Comparison of ENCODE assay signal across 8 cellular contexts in genomic region chr17:45432405-45433113, GRCh38. TPM values are rescaled to one million over a fixed set of nuclear protein-coding genes. Genes with fewer than 3 reads are reported as not detected.
A peak's percentile ranks its signal among the peaks of the same experiment; 100 is the strongest.
DNase-seq lines count a peak whose midpoint lies in the region; ATAC-seq and TF ChIP-seq lines count a peak whose summit lies in the region.

Gene ARHGAP27 (minus strand): TSS chr17:45432870. CDS start chr17:45430279, 2,591 bp downstream.

- H3K36me3 ChIP-seq in IMR-90 (ENCODE audit: control insufficient read depth, insufficient read depth, low read length) (peaks cover 16% of the 10 kb centered on the region), cardiac muscle cell (no peaks in the 10 kb centered on the region)

- H2BK20ac ChIP-seq in IMR-90 (ENCODE audit: low read depth, low read length), result no peak within 1 kb of the TSS

- H3K18ac ChIP-seq in IMR-90 (ENCODE audit: low read depth, low read length), result no peak within 1 kb of the TSS

- H3K4me2 ChIP-seq in IMR-90 (ENCODE audit: low read depth, low read length), result peak within 1 kb of the TSS; percentile 97

- dilution Hi-C loops in IMR-90 (cut with HindIII; ENCODE audit: low sequenced_read_pairs, unreplicated experiment), result no loop called here

- no peak within 1 kb of the TSS for H2BK15ac ChIP-seq in IMR-90 (ENCODE audit: low read depth, low read length)

- TF ChIP-seq CTCF in CD14-positive monocyte (IDR thresholded peaks at IDR 0.05) (no peak), IMR-90 (conservative IDR thresholded peaks at IDR 0.05; ENCODE audit: low read depth, low read length) (no peak), cardiac muscle cell (IDR thresholded peaks at IDR 0.05; ENCODE audit: low read depth, low read length) (no peak)

- peaks cover 0 to 1% (median 0%) of the 10 kb centered on the region in 3 donors for H3K27me3 Mint-ChIP-seq in CD14-positive monocyte (ENCODE audit: low read depth in 3 of 3)
- no peaks in the 10 kb centered on the region for H3K27me3 Mint-ChIP-seq in activated CD8-positive, alpha-beta memory T cell treated with anti-CD3 and anti-CD28 coated beads, Interleukin-2, amount 10 ng/mL, durations not matched to agents 7 days and 5 days

- no peak within 1 kb of the TSS for H3K27ac ChIP-seq in IMR-90 (ENCODE audit: insufficient read depth, low read length)
- no peak within 1 kb of the TSS for H3K27ac ChIP-seq in cardiac muscle cell

- H3K4me3 ChIP-seq in IMR-90 (ENCODE audit: insufficient read depth, low read depth, low read length) (peak within 1 kb of the TSS; percentile 47), cardiac muscle cell (peak within 1 kb of the TSS; percentile 42)

- POLR2A ChIA-PET in IMR-90 (lab: Charles Lee; ENCODE audit: unreplicated experiment), result no interaction called here

- H3K4me1 ChIP-seq in IMR-90 (ENCODE audit: control insufficient read depth, insufficient read depth, low read length) (peaks cover 6% of the 10 kb centered on the region; the same call in 1 of the 2 replicates), cardiac muscle cell (ENCODE audit: low read depth) (no peaks in the 10 kb centered on the region)

- H3K14ac ChIP-seq in IMR-90 (replicated peaks; ENCODE audit: low read depth, low read length), result no peak within 1 kb of the TSS

- no peak within 1 kb of the TSS for H2AK9ac ChIP-seq in IMR-90 (replicated peaks; ENCODE audit: low read depth, low read length, poor library complexity)

- H3K9me3 Mint-ChIP-seq in CD14-positive monocyte, result no peaks in the 10 kb centered on the region
- no peaks in the 10 kb centered on the region for H3K9me3 Mint-ChIP-seq in activated CD8-positive, alpha-beta memory T cell treated with anti-CD3 and anti-CD28 coated beads, Interleukin-2, amount 10 ng/mL, durations not matched to agents 7 days and 5 days (ENCODE audit: low read depth)

- BruUV-seq in IMR-90 (replicated peaks; lab: Mats Ljungman, UMichigan), result no TSS peak

- H3K4ac ChIP-seq in IMR-90 (ENCODE audit: low read depth, low read length), result no peak within 1 kb of the TSS

- no peak within 1 kb of the TSS for H3K56ac ChIP-seq in IMR-90 (ENCODE audit: extremely low read depth, insufficient read depth, low read length)

- no peak within 1 kb of the TSS for H2BK5ac ChIP-seq in IMR-90 (ENCODE audit: low read depth, low read length, poor library complexity, severe bottlenecking)

- in situ Hi-C loops in IMR-90 (cut with MboI; ENCODE audit: low sequenced_read_pairs), result no loop called here

- intact Hi-C loops in CD14-positive monocyte (cut with micrococcal nuclease) (no loop called here), IMR-90 (cut with micrococcal nuclease) (no loop called here), posterior vena cava (cut with DNase I) (no loop called here)

- no peak for TF ChIP-seq RAD21 in IMR-90 (IDR thresholded peaks at IDR 0.05; ENCODE audit: low read length)

- H4K8ac ChIP-seq in IMR-90 (ENCODE audit: low read depth in 2 of 2, low read length in 2 of 2), result no peak within 1 kb of the TSS

- peak; percentile 69 for DNase-seq in CD14-positive monocyte (ENCODE audit: low spot score)
- DNase-seq in IMR-90, result no peak
- DNase-seq in activated CD8-positive, alpha-beta memory T cell treated with anti-CD3 and anti-CD28 coated beads, Interleukin-2, amount 10 ng/mL, durations not matched to agents 7 days and 5 days, result peak; percentile 56
- peak; percentile 20 to 30 for DNase-seq in cardiac muscle cell (ENCODE audit: low read depth in 1 of 2, low spot score in 1 of 2)
- peak; percentile 90 for DNase-seq in posterior vena cava (ENCODE audit: low spot score)
- no peak for DNase-seq in NCI-H1092 treated with DMSO at 0.1 percent for 48 hours (lab: John Stamatoyannopoulos, UW)
- no peak for DNase-seq in NCI-H2227 treated with DMSO at 0.1 percent for 48 hours (lab: John Stamatoyannopoulos, UW)
- DNase-seq in effector CD4-positive, alpha-beta T cell, result no peak

- H2AK5ac ChIP-seq in IMR-90 (ENCODE audit: low read depth, low read length), result no peak within 1 kb of the TSS

- H3K9me3 ChIP-seq in IMR-90 (ENCODE audit: control insufficient read depth, insufficient read depth, low read length), result 0 out of 2 replicates have a peak, but pooled peaks cover 2% of the 10 kb centered on the region
- H3K9me3 ChIP-seq in cardiac muscle cell (ENCODE audit: low read depth), result no peaks in the 10 kb centered on the region

- H2AFZ ChIP-seq in IMR-90 (replicated peaks; ENCODE audit: low read length, poor library complexity), result peak within 1 kb of the TSS; percentile 87

- no peak for TF ChIP-seq POLR2A in IMR-90 (IDR thresholded peaks at IDR 0.05; ENCODE audit: low read depth, low read length)

- H3K79me1 ChIP-seq in IMR-90 (ENCODE audit: low read depth in 1 of 2, low read length in 2 of 2), result no peaks in the 10 kb centered on the region

- H3K27ac Mint-ChIP-seq in CD14-positive monocyte, result peak within 1 kb of the TSS; percentile 63 to 86 (median 81)
- H3K27ac Mint-ChIP-seq in activated CD8-positive, alpha-beta memory T cell treated with anti-CD3 and anti-CD28 coated beads, Interleukin-2, amount 10 ng/mL, durations not matched to agents 7 days and 5 days, result peak within 1 kb of the TSS; percentile 88

- H3K9ac ChIP-seq in IMR-90 (ENCODE audit: low read depth, low read length), result no peak within 1 kb of the TSS

- no peak within 1 kb of the TSS for H3K23ac ChIP-seq in IMR-90 (ENCODE audit: low read depth, low read length)

- H3K27me3 ChIP-seq in IMR-90 (ENCODE audit: control insufficient read depth, insufficient read depth, low read length), result peaks cover 40% of the 10 kb centered on the region
- H3K27me3 ChIP-seq in cardiac muscle cell, result peaks cover 60% of the 10 kb centered on the region

- CTCF ChIA-PET in IMR-90 (lab: Yijun Ruan, JAX), result no interaction called here
- CTCF ChIA-PET in activated CD8-positive, alpha-beta memory T cell treated with anti-CD3 and anti-CD28 coated beads, Interleukin-2, amount 10 ng/mL, durations not matched to agents 7 days and 5 days (lab: Charles Lee), result interaction anchor here (1.5 kb wide), 1 partner anchor 47 kb away, joined by 4 read pairs; no protein-coding TSS in a partner anchor

- no peak within 1 kb of the TSS for H2BK120ac ChIP-seq in IMR-90 (ENCODE audit: low read depth, low read length)

- H3K9me1 ChIP-seq in IMR-90 (ENCODE audit: insufficient read depth, low read length), result no peaks in the 10 kb centered on the region

- peak; percentile 3 for ATAC-seq in IMR-90 (ENCODE audit: low read depth)
- ATAC-seq in activated CD8-positive, alpha-beta memory T cell treated with anti-CD3 and anti-CD28 coated beads, Interleukin-2, amount 10 ng/mL, durations not matched to agents 7 days and 5 days, result no peak

- WGBS in IMR-90 (ENCODE audit: extremely low coverage in 2 of 2, insufficient read length in 1 of 2), 2 experiments, result 5% methylated on average over 30 of the region's 64 CpGs; no CpG with 5 or more reads in 1 of the 2 experiments

- peak within 1 kb of the TSS; percentile 87 to 93 for H3K4me3 Mint-ChIP-seq in CD14-positive monocyte
- peak within 1 kb of the TSS; percentile 86 for H3K4me3 Mint-ChIP-seq in activated CD8-positive, alpha-beta memory T cell treated with anti-CD3 and anti-CD28 coated beads, Interleukin-2, amount 10 ng/mL, durations not matched to agents 7 days and 5 days

- no peak within 1 kb of the TSS for H4K5ac ChIP-seq in IMR-90 (ENCODE audit: low read depth, low read length)

- H4K20me1 ChIP-seq in IMR-90 (ENCODE audit: insufficient read depth, low read length), result peaks cover 16% of the 10 kb centered on the region; the same call in 1 of the 2 replicates

- H4K91ac ChIP-seq in IMR-90 (ENCODE audit: insufficient read depth, low read depth, low read length), result no peak within 1 kb of the TSS

- H3K4me1 Mint-ChIP-seq in CD14-positive monocyte, result peaks cover 47% of the 10 kb centered on the region
- peaks cover 26% of the 10 kb centered on the region for H3K4me1 Mint-ChIP-seq in activated CD8-positive, alpha-beta memory T cell treated with anti-CD3 and anti-CD28 coated beads, Interleukin-2, amount 10 ng/mL, durations not matched to agents 7 days and 5 days

- H3K36me3 Mint-ChIP-seq in CD14-positive monocyte, result peaks cover 37 to 50% of the 10 kb centered on the region in 2 donors
- H3K36me3 Mint-ChIP-seq in activated CD8-positive, alpha-beta memory T cell treated with anti-CD3 and anti-CD28 coated beads, Interleukin-2, amount 10 ng/mL, durations not matched to agents 7 days and 5 days, result peaks cover 7% of the 10 kb centered on the region

TF ChIP-seq in IMR-90, 13 proteins besides CTCF, POLR2A, EP300 and RAD21 (continues in another document):
- no peak for TF ChIP-seq CHD1 (IDR thresholded peaks at IDR 0.05; ENCODE audit: low read depth, low read length)
- no peak for TF ChIP-seq FOS (IDR thresholded peaks at IDR 0.05; ENCODE audit: low read depth, low read length)
- TF ChIP-seq MXI1 (IDR thresholded peaks at IDR 0.05; ENCODE audit: borderline replicate concordance, low read depth, low read length), result no peak
- TF ChIP-seq USF2 (IDR thresholded peaks at IDR 0.05; ENCODE audit: low read depth, low read length), result no peak
- no peak for TF ChIP-seq RCOR1 (IDR thresholded peaks at IDR 0.05; ENCODE audit: insufficient replicate concordance, low read length)
- TF ChIP-seq MAFK (IDR thresholded peaks at IDR 0.05; ENCODE audit: low read depth, low read length), result no peak

RNA-seq across cellular contexts. Expression of gene ARHGAP27, which starts in this region (rescaled TPM):
- polyA plus RNA-seq in CD14-positive monocyte (10 to 100 TPM; 47.2 to 55.0 TPM), IMR-90 (2012; rRNA removed) (0.89 and 1.9 TPM in 2 replicates), cardiac muscle cell (5.6 and 12.3 TPM in 2 replicates)
- total RNA-seq in IMR-90 (2012; rRNA removed) (under 0.01 and 0.56 TPM in 2 replicates), cardiac muscle cell (14.7 and 17.7 TPM in 2 replicates), posterior vena cava (10 to 100 TPM; 17.8 to 24.5 TPM)
- polyA plus RNA-seq in IMR-90 (2012; cell fraction: cytosol; rRNA removed), result 0.37 and 0.67 TPM in 2 replicates
- polyA plus RNA-seq in IMR-90 (2012; cell fraction: nucleus; rRNA removed; ENCODE audit: low replicate concordance), result 7.4 and 16.4 TPM in 2 replicates
- 100 to 1,000 TPM in 1 of 2 experiments, 10 to 100 TPM in 1; 79.5 to 104 TPM for total RNA-seq in activated CD8-positive, alpha-beta memory T cell treated with anti-CD3 and anti-CD28 coated beads, Interleukin-2, amount 10 ng/mL, durations not matched to agents 7 days and 5 days

Comparison
In these comparisons a context has a peak if more than half of its experiments do, and no peak if none do; other contexts are left out.
1. RNA of gene ARHGAP27 (total RNA-seq): 79.5 to 104 TPM in activated CD8-positive, alpha-beta memory T cell treated with anti-CD3 and anti-CD28 coated beads, Interleukin-2, amount 10 ng/mL, durations not matched to agents 7 days and 5 days, 17.8 to 24.5 TPM in posterior vena cava and 14.7 to 17.7 TPM in cardiac muscle cell; under 0.01 to 0.56 TPM in IMR-90; every median in the first group is over 10 times any median in the second.
2. DNase-seq: peak in CD14-positive monocyte (single experiment), activated CD8-positive, alpha-beta memory T cell treated with anti-CD3 and anti-CD28 coated beads, Interleukin-2, amount 10 ng/mL, durations not matched to agents 7 days and 5 days (single experiment), cardiac muscle cell (2 of 2) and posterior vena cava (single experiment); none in IMR-90 (single experiment), NCI-H1092 treated with DMSO at 0.1 percent for 48 hours (single experiment), NCI-H2227 treated with DMSO at 0.1 percent for 48 hours (single experiment) and effector CD4-positive, alpha-beta T cell (single experiment).